19 cellular contexts compared by ENCODE assay signal in genomic region chrX:100363926-100364325, GRCh38. TPM values are rescaled to one million over a fixed set of nuclear protein-coding genes. Genes with fewer than 3 reads are reported as not detected.
"Had no signal": no experiment of that assay in that cellular context is flagged by ENCODE, and none has a peak within 500 bp of the region (broad histone marks: within the 10 kb centered on the region; RNA-seq: fewer than 3 reads in every experiment).

No MANE protein-coding gene starts in this region.

- H3K27me3 Mint-ChIP-seq: activated CD4-positive, alpha-beta T cell treated with anti-CD3 and anti-CD28 coated beads, Interleukin-2, amount 10 ng/mL, durations not matched to agents 24 days and 14 days; activated naive CD8-positive, alpha-beta T cell treated with anti-CD3 and anti-CD28 coated beads, Interleukin-2, amount 10 ng/mL, durations not matched to agents 7 days and 5 days had no signal

- H3K4me3 ChIP-seq: body of pancreas, ovary, tibial artery had no signal

- ATAC-seq: activated CD8-positive, alpha-beta T cell treated with anti-CD3 and anti-CD28 coated beads, Interleukin-2, amount 10 ng/mL, durations not matched to agents 7 days and 5 days; body of pancreas; foreskin keratinocyte; left ventricle myocardium superior; stimulated activated naive CD8-positive, alpha-beta T cell treated with anti-CD3 and anti-CD28 coated beads, Interleukin-15, Interleukin-2, amounts not matched to agents 100 U/mL and 50 U/mL, for 24 hours had no signal

- H3K36me3 ChIP-seq: ovary, tibial artery had no signal

- H3K27me3 ChIP-seq: body of pancreas, foreskin keratinocyte, ovary, tibial artery had no signal

- H3K4me1 Mint-ChIP-seq: activated CD4-positive, alpha-beta T cell treated with anti-CD3 and anti-CD28 coated beads, Interleukin-2, amount 10 ng/mL, durations not matched to agents 24 days and 14 days; activated naive CD8-positive, alpha-beta T cell treated with anti-CD3 and anti-CD28 coated beads, Interleukin-2, amount 10 ng/mL, durations not matched to agents 7 days and 5 days had no signal

- H3K4me3 Mint-ChIP-seq: activated CD4-positive, alpha-beta T cell treated with anti-CD3 and anti-CD28 coated beads, Interleukin-2, amount 10 ng/mL, durations not matched to agents 24 days and 14 days; activated CD8-positive, alpha-beta T cell treated with anti-CD3 and anti-CD28 coated beads, Interleukin-2, amount 10 ng/mL, durations not matched to agents 7 days and 5 days; activated naive CD8-positive, alpha-beta T cell treated with anti-CD3 and anti-CD28 coated beads, Interleukin-2, amount 10 ng/mL, durations not matched to agents 7 days and 5 days; activated T-cell treated with anti-CD3 and anti-CD28 coated beads, Interleukin-2, amount 50 U/mL, for 24 hours; endodermal cell had no signal

- H3K9me3 Mint-ChIP-seq: activated CD4-positive, alpha-beta T cell treated with anti-CD3 and anti-CD28 coated beads, Interleukin-2, amount 10 ng/mL, durations not matched to agents 24 days and 14 days; activated naive CD8-positive, alpha-beta T cell treated with anti-CD3 and anti-CD28 coated beads, Interleukin-2, amount 10 ng/mL, durations not matched to agents 7 days and 5 days; activated T-cell treated with anti-CD3 and anti-CD28 coated beads, Interleukin-2, amount 50 U/mL, for 24 hours; activated T-helper 2 cell treated with anti-CD3 and anti-CD28 coated beads, Interferon-gamma antibody, Interleukin-2, Interleukin-4, amounts not matched to agents 10 μg/mL and 5 μg/mL and 100 μg/mL, durations not matched to agents 14 hours and 24 hours and 36 hours; endodermal cell had no signal

- H3K27ac ChIP-seq: body of pancreas, epithelial cell of prostate, foreskin keratinocyte, ovary, tibial artery had no signal

- DNase-seq: activated CD4-positive, alpha-beta T cell treated with anti-CD3 and anti-CD28 coated beads, Interleukin-2, amount 10 ng/mL, durations not matched to agents 24 days and 14 days; activated CD8-positive, alpha-beta T cell treated with anti-CD3 and anti-CD28 coated beads, Interleukin-2, amount 10 ng/mL, durations not matched to agents 7 days and 5 days; activated naive CD4-positive, alpha-beta T cell treated with Interleukin-2 at 50 U/mL for 16 hours; activated naive CD8-positive, alpha-beta T cell treated with anti-CD3 and anti-CD28 coated beads, Interleukin-2, amount 10 ng/mL, durations not matched to agents 7 days and 5 days; activated T-cell treated with anti-CD3 and anti-CD28 coated beads, Interleukin-2, amount 50 U/mL, for 24 hours; body of pancreas; endodermal cell; foreskin keratinocyte; hippocampal formation; islet precursor cell; left ventricle myocardium superior; ovary; stimulated activated CD4-positive, alpha-beta T cell treated with anti-CD3 and anti-CD28 coated beads, Interleukin-2, amount 100 ng/mL, for 24 hours; stimulated activated naive CD8-positive, alpha-beta T cell treated with anti-CD3 and anti-CD28 coated beads, Interleukin-15, Interleukin-2, amounts not matched to agents 100 U/mL and 50 U/mL, for 24 hours; T1000; tibial artery had no signal

- H3K9me3 ChIP-seq: body of pancreas, ovary, tibial artery had no signal

- H3K4me1 ChIP-seq: body of pancreas, foreskin keratinocyte, tibial artery had no signal

- H3K36me3 Mint-ChIP-seq: activated naive CD8-positive, alpha-beta T cell treated with anti-CD3 and anti-CD28 coated beads, Interleukin-2, amount 10 ng/mL, durations not matched to agents 7 days and 5 days had no signal

- H3K27ac Mint-ChIP-seq: activated CD4-positive, alpha-beta T cell treated with anti-CD3 and anti-CD28 coated beads, Interleukin-2, amount 10 ng/mL, durations not matched to agents 24 days and 14 days; activated CD8-positive, alpha-beta T cell treated with anti-CD3 and anti-CD28 coated beads, Interleukin-2, amount 10 ng/mL, durations not matched to agents 7 days and 5 days; activated naive CD8-positive, alpha-beta T cell treated with anti-CD3 and anti-CD28 coated beads, Interleukin-2, amount 10 ng/mL, durations not matched to agents 7 days and 5 days; activated T-cell treated with anti-CD3 and anti-CD28 coated beads, Interleukin-2, amount 50 U/mL, for 24 hours; activated T-helper 2 cell treated with anti-CD3 and anti-CD28 coated beads, Interferon-gamma antibody, Interleukin-2, Interleukin-4, amounts not matched to agents 10 μg/mL and 5 μg/mL and 100 μg/mL, durations not matched to agents 14 hours and 24 hours and 36 hours; endodermal cell had no signal

RNA-seq across cellular contexts. Expression of gene PCDH19, which starts 46.1 kb away (rescaled TPM):
- total RNA-seq: activated CD4-positive, alpha-beta T cell treated with anti-CD3 and anti-CD28 coated beads, Interleukin-2, amount 10 ng/mL, durations not matched to agents 24 days and 14 days; activated CD8-positive, alpha-beta T cell treated with anti-CD3 and anti-CD28 coated beads, Interleukin-2, amount 10 ng/mL, durations not matched to agents 7 days and 5 days; activated naive CD8-positive, alpha-beta T cell treated with anti-CD3 and anti-CD28 coated beads, Interleukin-2, amount 10 ng/mL, durations not matched to agents 7 days and 5 days; activated T-helper 2 cell treated with anti-CD3 and anti-CD28 coated beads, Interferon-gamma antibody, Interleukin-2, Interleukin-4, amounts not matched to agents 10 μg/mL and 5 μg/mL and 100 μg/mL, durations not matched to agents 14 hours and 24 hours and 36 hours; mononuclear cell had no signal
